Comparison of ENCODE assay signal across 8 cellular contexts in the genomic region with DNA sequence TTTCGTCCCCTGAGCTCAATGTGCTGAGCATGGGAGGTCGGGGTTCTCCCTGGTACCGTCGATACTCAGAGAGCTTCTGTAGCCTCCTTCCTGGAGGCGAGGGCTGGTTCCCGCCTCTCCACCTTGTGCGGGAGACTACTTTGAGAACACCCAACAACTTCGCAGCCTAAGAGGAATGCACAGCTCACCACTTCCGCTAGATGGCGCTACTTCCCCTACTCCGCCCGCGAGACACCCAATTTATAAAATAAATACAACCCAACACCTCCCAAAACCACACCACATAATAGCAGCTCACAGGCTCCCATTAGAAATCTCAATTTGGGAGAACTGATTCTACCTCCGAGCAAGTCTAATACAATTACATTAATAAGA. TPM values are rescaled to one million over a fixed set of nuclear protein-coding genes. Genes with fewer than 3 reads are reported as not detected.
DNase-seq lines count a peak whose midpoint lies in the region; ATAC-seq and TF ChIP-seq lines count a peak whose summit lies in the region.

No MANE protein-coding gene starts in this region.

- peak overlapping the region; percentile 67 for H3K27ac ChIP-seq in skeletal muscle tissue (ENCODE audit: low read depth, low read length)

- no peaks in the 10 kb centered on the region for H3K9me3 ChIP-seq in iPS-18c (ENCODE audit: control insufficient read depth, insufficient read depth, low read length)
- H3K9me3 ChIP-seq in skeletal muscle tissue (ENCODE audit: control insufficient read depth in 3 of 3, low read length in 3 of 3), result no peaks in the 10 kb centered on the region

- H3K4me3 ChIP-seq in iPS-18c (ENCODE audit: insufficient read depth, low read depth, low read length) (peak overlapping the region; percentile 64), skeletal muscle tissue (ENCODE audit: low read length in 3 of 3) (peak overlapping the region; percentile 78 to 84 (median 78))

- H3K4me1 Mint-ChIP-seq in brain, result peaks cover 66% of the 10 kb centered on the region

- H3K36me3 Mint-ChIP-seq in brain, result peaks cover 20% of the 10 kb centered on the region

- peak overlapping the region; percentile 89 to 97 (median 92) for H3K4me3 Mint-ChIP-seq in brain

- peak; percentile 90 to 94 for TF ChIP-seq CTCF in brain (conservative IDR thresholded peaks at IDR 0.05)

- H3K4me1 ChIP-seq in skeletal muscle tissue (ENCODE audit: control insufficient read depth in 3 of 3, insufficient read depth in 3 of 3, low read length in 3 of 3), result peaks cover 45 to 56% (median 54%) of the 10 kb centered on the region in 3 donors

- peak overlapping the region; percentile 91 to 97 (median 96) for H3K27ac Mint-ChIP-seq in brain

- H3K9me3 Mint-ChIP-seq in brain, result peaks cover 0 to 3% (median 0%) of the 10 kb centered on the region in 5 experiments

- no peaks in the 10 kb centered on the region for H3K27me3 ChIP-seq in skeletal muscle tissue (ENCODE audit: control insufficient read depth in 3 of 3, insufficient read depth in 3 of 3, low read length in 3 of 3)

- H3K9ac ChIP-seq in skeletal muscle tissue (ENCODE audit: low read depth in 1 of 3, low read length in 3 of 3), result peak overlapping the region; percentile 66 to 85 (median 80)

- peak; percentile 60 for DNase-seq in COLO829 (ENCODE audit: low spot score)
- peak; percentile 34 for DNase-seq in NCI-H1105 (lab: John Stamatoyannopoulos, UW)
- peak; percentile 21 for DNase-seq in T1000 (lab: John Stamatoyannopoulos, UW)

- peak; percentile 70 for ATAC-seq in GM21529 (IDR thresholded peaks at IDR 0.05; ENCODE audit: unreplicated experiment)
- no peak for ATAC-seq in HG03039 (IDR thresholded peaks at IDR 0.05; ENCODE audit: unreplicated experiment)

- peaks cover 0 to 2% (median 0%) of the 10 kb centered on the region in 3 donors for H3K36me3 ChIP-seq in skeletal muscle tissue (ENCODE audit: control insufficient read depth in 3 of 3, insufficient read depth in 3 of 3, low read length in 3 of 3)

- H3K27me3 Mint-ChIP-seq in brain, result peaks cover 8% of the 10 kb centered on the region

RNA-seq across cellular contexts. Expression of a gene that starts 1.2 kb away (rescaled TPM):
- polyA plus RNA-seq in brain (ENCODE audit: insufficient read depth, low read depth, low replicate concordance), result 57.8 TPM
- total RNA-seq in skeletal muscle tissue, result 5.7 TPM
